Comparison of ENCODE assay signal across 9 cellular contexts in genomic region chr15:51842852-51843737, GRCh38. TPM values are rescaled to one million over a fixed set of nuclear protein-coding genes. Genes with fewer than 3 reads are reported as not detected.
A peak's percentile ranks its signal among the peaks of the same experiment; 100 is the strongest.
DNase-seq lines count a peak whose midpoint lies in the region; ATAC-seq and TF ChIP-seq lines count a peak whose summit lies in the region.
"Had no signal": no experiment of that assay in that cellular context is flagged by ENCODE, and none has a peak within 500 bp of the region (broad histone marks: within the 10 kb centered on the region; RNA-seq: fewer than 3 reads in every experiment).

No MANE protein-coding gene starts in this region.

- H3K27me3 ChIP-seq in brain microvascular endothelial cell (replicated peaks), result no peaks in the 10 kb centered on the region
- H3K27me3 ChIP-seq in osteoblast (ENCODE audit: insufficient read depth, low read length), result no peaks in the 10 kb centered on the region

- peaks cover 40% of the 10 kb centered on the region for H3K4me1 ChIP-seq in osteoblast (ENCODE audit: insufficient read depth, low read length)

- H3K4me3 ChIP-seq in brain microvascular endothelial cell (ENCODE audit: low read depth, low read length) (no peak overlapping the region), osteoblast (ENCODE audit: insufficient read depth, low read length) (no peak overlapping the region)
- H3K4me3 ChIP-seq: psoas muscle had no signal

- peaks cover 89% of the 10 kb centered on the region for H3K79me2 ChIP-seq in osteoblast (ENCODE audit: insufficient read depth, low read length)

- no peak overlapping the region for H3K4me2 ChIP-seq in osteoblast (ENCODE audit: insufficient read depth, low read length)

- H3K36me3 ChIP-seq in brain microvascular endothelial cell (replicated peaks) (no peaks in the 10 kb centered on the region), osteoblast (ENCODE audit: insufficient read depth, low read length) (no peaks in the 10 kb centered on the region)

- no peak overlapping the region for H2AFZ ChIP-seq in osteoblast (ENCODE audit: low read length)

- peaks cover 25% of the 10 kb centered on the region for H4K20me1 ChIP-seq in osteoblast (ENCODE audit: insufficient read depth, low read length)

- H3K9me3 ChIP-seq in osteoblast (ENCODE audit: low read depth, low read length), result no peaks in the 10 kb centered on the region
- H3K9me3 ChIP-seq: psoas muscle had no signal

- DNase-seq in HT1080 (ENCODE audit: low read depth) (peak; percentile 78), brain microvascular endothelial cell (peak; percentile 45), osteoblast (ENCODE audit: insufficient read length, low spot score, missing footprints) (no peak), NCI-H2196 (lab: John Stamatoyannopoulos, UW; ENCODE audit: unreplicated experiment) (no peak), NCI-H1436 treated with DMSO at 0.1 percent for 48 hours (lab: John Stamatoyannopoulos, UW) (no peak), ureter (ENCODE audit: low spot score) (no peak)
- DNase-seq: psoas muscle had no signal

- ATAC-seq in GM18517 (IDR thresholded peaks at IDR 0.05; ENCODE audit: unreplicated experiment), result peak; percentile 59
- no peak for ATAC-seq in HG02852 (IDR thresholded peaks at IDR 0.05; ENCODE audit: unreplicated experiment)

- peak overlapping the region; percentile 22 for H3K27ac ChIP-seq in brain microvascular endothelial cell
- H3K27ac ChIP-seq in osteoblast (ENCODE audit: low read depth, low read length), result peak overlapping the region; percentile 43
- H3K27ac ChIP-seq: psoas muscle had no signal

- TF ChIP-seq CTCF in brain microvascular endothelial cell (IDR thresholded peaks at IDR 0.05; ENCODE audit: low read depth, low read length, missing control alignments) (no peak), osteoblast (IDR thresholded peaks at IDR 0.05; ENCODE audit: extremely low read depth, low read depth, low read length) (no peak)

- in situ Hi-C loops in brain microvascular endothelial cell (cut with HindIII; ENCODE audit: low pct_ligation_motif_present, low sequenced_read_pairs), result no loop called here

RNA-seq across cellular contexts. Expression of gene TMOD3, which starts 13.6 kb away (rescaled TPM):
- 41.1 and 47.6 TPM in 2 replicates for total RNA-seq in HT1080 (2014; rRNA removed; shearing (Covaris generic))
- polyA plus RNA-seq in HT1080 (2015; cell fraction: cytosol; rRNA removed), result 29.5 and 34.5 TPM in 2 replicates
- polyA plus RNA-seq in HT1080 (2015; cell fraction: nucleus; rRNA removed), result 29.7 and 30.7 TPM in 2 replicates
- 44.5 and 49.8 TPM in 2 replicates for total RNA-seq in osteoblast
- 44.2 TPM for total RNA-seq in ureter

Comparison
In these comparisons a context has a peak if more than half of its experiments do, and no peak if none do; other contexts are left out.
1. DNase-seq: peak in HT1080 (single experiment) and brain microvascular endothelial cell (single experiment); none in osteoblast (single experiment), NCI-H2196 (single experiment), NCI-H1436 treated with DMSO at 0.1 percent for 48 hours (single experiment) and ureter (single experiment).